Comparison of ENCODE assay signal across 28 cellular contexts in the genomic region with DNA sequence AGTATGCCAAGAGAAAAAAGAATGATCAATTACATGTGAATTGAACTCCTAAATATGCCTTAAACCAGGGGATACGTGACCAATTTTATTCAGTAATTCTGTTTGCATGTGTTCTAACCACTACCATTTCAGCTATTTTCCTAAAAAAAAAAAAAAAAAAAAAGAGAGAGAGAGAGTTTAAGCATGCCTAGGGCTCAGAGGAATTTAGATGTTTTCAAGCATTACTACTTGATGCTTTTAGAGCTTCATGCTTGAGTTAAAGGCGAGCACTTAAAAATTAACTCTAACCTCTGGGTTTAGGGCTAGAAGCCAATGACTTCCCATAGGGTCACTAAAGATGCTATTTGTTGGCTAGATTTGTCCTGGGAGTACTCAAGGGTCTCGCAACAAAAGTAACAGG.
DNase-seq lines count a peak whose midpoint lies in the region; ATAC-seq and TF ChIP-seq lines count a peak whose summit lies in the region.
"Had no signal": no experiment of that assay in that cellular context is flagged by ENCODE, and none has a peak within 500 bp of the region (broad histone marks: within the 10 kb centered on the region; RNA-seq: fewer than 3 reads in every experiment).

No MANE protein-coding gene starts in this region.

- H3K36me3 ChIP-seq in heart left ventricle = peaks cover 0 to 12% (median 0%) of the 10 kb centered on the region in 9 donors
- no peaks in the 10 kb centered on the region for H3K36me3 ChIP-seq in lower lobe of right lung
- H3K36me3 ChIP-seq in skeletal muscle tissue (ENCODE audit: control insufficient read depth in 3 of 3, insufficient read depth in 3 of 3, low read length in 3 of 3) = no peaks in the 10 kb centered on the region
- no peaks in the 10 kb centered on the region for H3K36me3 ChIP-seq in colonic mucosa
- H3K36me3 ChIP-seq: BE2C, neural progenitor cell had no signal

- H3K4me1 ChIP-seq in heart left ventricle (peaks cover 4 to 48% (median 34%) of the 10 kb centered on the region in 12 donors), lower lobe of right lung (peaks cover 35% of the 10 kb centered on the region), skeletal muscle tissue (ENCODE audit: control insufficient read depth in 3 of 3, insufficient read depth in 3 of 3, low read length in 3 of 3) (peaks cover 32 to 45% (median 32%) of the 10 kb centered on the region in 3 donors), colonic mucosa (no peaks in the 10 kb centered on the region)
- H3K4me1 ChIP-seq: BE2C, body of pancreas had no signal

- no peak overlapping the region for H3K9ac ChIP-seq in skeletal muscle tissue (ENCODE audit: low read depth in 1 of 3, low read length in 3 of 3)
- no peak overlapping the region for H3K9ac ChIP-seq in colonic mucosa (ENCODE audit: low read depth in 2 of 2, low read length in 2 of 2)
- H3K9ac ChIP-seq: neural progenitor cell had no signal

- DNase-seq in heart left ventricle (no peak), left cardiac atrium (no peak), dedifferentiated amniotic fluid mesenchymal stem cell (ENCODE audit: extremely low spot score) (peak; percentile 63), lower lobe of right lung (no peak), colonic mucosa (no peak), DMS79 treated with DMSO at 0.1 percent for 48 hours (lab: John Stamatoyannopoulos, UW) (no peak)
- DNase-seq: activated CD4-positive, alpha-beta T cell treated with anti-CD3 and anti-CD28 coated beads, Interleukin-2, amount 50 U/mL, for 1 hour; activated naive CD8-positive, alpha-beta T cell treated with anti-CD3 and anti-CD28 coated beads, Interleukin-2, amount 50 U/mL, for 24 hours; activated T-cell treated with anti-CD3 and anti-CD28 coated beads, Interleukin-2, amount 50 U/mL, for 4 hours; BE2C; CD8-positive, alpha-beta memory T cell; DMS153; effector memory CD4-positive, alpha-beta T cell; foreskin melanocyte; GDM1; H9; NCI-H187 treated with DMSO at 0.1 percent for 48 hours; NCI-H69; small intestine; stimulated activated CD8-positive, alpha-beta memory T cell treated with anti-CD3 and anti-CD28 coated beads, Interleukin-4, amount 100 ng/mL, for 48 hours; stimulated activated naive CD8-positive, alpha-beta T cell treated with anti-CD3 and anti-CD28 coated beads, Interleukin-15, amount 100 ng/mL, for 72 hours had no signal

- H3K27ac ChIP-seq in heart left ventricle (peak overlapping the region in 11 of 12 donors; percentile 59 to 88 (median 78)), lower lobe of right lung (peak overlapping the region; percentile 4), skeletal muscle tissue (ENCODE audit: low read depth, low read length) (peak overlapping the region; percentile 22), colonic mucosa (no peak overlapping the region)
- H3K27ac ChIP-seq: body of pancreas, neural progenitor cell had no signal

- TF ChIP-seq CTCF in heart left ventricle (IDR thresholded peaks at IDR 0.05) = no peak
- TF ChIP-seq CTCF in lower lobe of right lung (IDR thresholded peaks at IDR 0.05) = no peak
- no peak for TF ChIP-seq CTCF in colonic mucosa (IDR thresholded peaks at IDR 0.05)

- H3K4me3 ChIP-seq in heart left ventricle (no peak overlapping the region), lower lobe of right lung (no peak overlapping the region), skeletal muscle tissue (ENCODE audit: low read length in 3 of 3) (no peak overlapping the region), colonic mucosa (no peak overlapping the region)
- H3K4me3 ChIP-seq: body of pancreas, lung, neural progenitor cell had no signal

- TF ChIP-seq POLR2A in heart left ventricle (IDR thresholded peaks at IDR 0.05) = no peak

- WGBS in heart left ventricle, 4 donors = 75 to 84% (median 79%) methylated on average over 3 of the region's 3 CpGs

- intact Hi-C loops in heart left ventricle (cut with DNase I) (loop anchor here in 4 of 10 donors (10.0 kb wide), 2 partner anchors 121 to 221 kb away; a partner anchor contains a TSS), left cardiac atrium (cut with DNase I) (loop anchor here in 1 of 2 donors (5.0 kb wide), 1 partner anchor 214 kb away; no protein-coding TSS in a partner anchor), lower lobe of right lung (cut with DNase I) (no loop called here), colonic mucosa (cut with DNase I) (no loop called here)

- no peaks in the 10 kb centered on the region for H3K9me3 ChIP-seq in heart left ventricle
- no peaks in the 10 kb centered on the region for H3K9me3 ChIP-seq in lower lobe of right lung
- no peaks in the 10 kb centered on the region for H3K9me3 ChIP-seq in skeletal muscle tissue (ENCODE audit: control insufficient read depth in 3 of 3, low read length in 3 of 3)
- H3K9me3 ChIP-seq in colonic mucosa = no peaks in the 10 kb centered on the region
- H3K9me3 ChIP-seq: BE2C, body of pancreas had no signal

- no peaks in the 10 kb centered on the region for H3K27me3 ChIP-seq in heart left ventricle
- no peaks in the 10 kb centered on the region for H3K27me3 ChIP-seq in lower lobe of right lung (ENCODE audit: low read depth)
- H3K27me3 ChIP-seq in skeletal muscle tissue (ENCODE audit: control insufficient read depth in 3 of 3, insufficient read depth in 3 of 3, low read length in 3 of 3) = no peaks in the 10 kb centered on the region
- no peaks in the 10 kb centered on the region for H3K27me3 ChIP-seq in colonic mucosa
- H3K27me3 ChIP-seq: BE2C, body of pancreas, neural progenitor cell had no signal

- ATAC-seq in heart left ventricle (no peak), left cardiac atrium (no peak), lower lobe of right lung (no peak), GM19328 (IDR thresholded peaks at IDR 0.05; ENCODE audit: unreplicated experiment) (no peak)
- ATAC-seq: activated naive CD8-positive, alpha-beta T cell treated with anti-CD3 and anti-CD28 coated beads, Interleukin-2, amount 50 U/mL, for 24 hours; activated T-cell treated with anti-CD3 and anti-CD28 coated beads, Interleukin-2, amount 50 U/mL, for 4 hours; body of pancreas; Panc1; stimulated activated naive CD8-positive, alpha-beta T cell treated with anti-CD3 and anti-CD28 coated beads, Interleukin-15, amount 100 ng/mL, for 72 hours; WTC11 had no signal
